Comparison of ENCODE assay signal across 29 cellular contexts in genomic region chr12:23803547-23803946, GRCh38.
"Had no signal": no experiment of that assay in that cellular context is flagged by ENCODE, and none has a peak within 500 bp of the region (broad histone marks: within the 10 kb centered on the region; RNA-seq: fewer than 3 reads in every experiment).

No MANE protein-coding gene starts in this region.

- H3K27me3 ChIP-seq: body of pancreas, gastrocnemius medialis, pancreas, suprapubic skin, tibial artery, upper lobe of right lung had no signal

- H3K4me1 Mint-ChIP-seq: activated CD4-positive, alpha-beta T cell treated with anti-CD3 and anti-CD28 coated beads for 36 hours; activated CD8-positive, alpha-beta memory T cell treated with anti-CD3 and anti-CD28 coated beads, Interleukin-2, amount 10 ng/mL, durations not matched to agents 7 days and 5 days; naive B cell; nephron progenitor cell; stimulated activated naive B cell treated with anti-CD40 and anti-IgM and Interleukin-4, amounts not matched to agents 10 μg/mL and 1 μg/mL and 100 μg/mL, for 72 hours had no signal

- H3K36me3 Mint-ChIP-seq: activated CD8-positive, alpha-beta memory T cell treated with anti-CD3 and anti-CD28 coated beads, Interleukin-2, amount 10 ng/mL, durations not matched to agents 7 days and 5 days; activated naive CD4-positive, alpha-beta T cell treated with anti-CD3 and anti-CD28 coated beads, Interleukin-2, amount 50 U/mL, for 72 hours; naive B cell; stimulated activated naive B cell treated with anti-CD40 and anti-IgM and Interleukin-4, amounts not matched to agents 10 μg/mL and 1 μg/mL and 100 μg/mL, for 72 hours had no signal

- H3K27ac Mint-ChIP-seq: activated CD4-positive, alpha-beta T cell treated with anti-CD3 and anti-CD28 coated beads for 36 hours; activated CD8-positive, alpha-beta memory T cell treated with anti-CD3 and anti-CD28 coated beads, Interleukin-2, amount 10 ng/mL, durations not matched to agents 7 days and 5 days; activated CD8-positive, alpha-beta T cell treated with anti-CD3 and anti-CD28 coated beads, Interleukin-2, amount 10 ng/mL, durations not matched to agents 7 days and 5 days; activated naive CD4-positive, alpha-beta T cell treated with anti-CD3 and anti-CD28 coated beads, Interleukin-2, amount 50 U/mL, for 72 hours; activated T-helper 2 cell treated with anti-CD3 and anti-CD28 coated beads, Interferon-gamma antibody, Interleukin-2, Interleukin-4, amounts not matched to agents 10 μg/mL and 5 μg/mL and 100 μg/mL, durations not matched to agents 14 hours and 24 hours and 36 hours; naive B cell; nephron progenitor cell; stimulated activated naive B cell treated with anti-CD40 and anti-IgM and Interleukin-4, amounts not matched to agents 10 μg/mL and 1 μg/mL and 100 μg/mL, for 72 hours had no signal

- FAIRE-seq: colon, endometrium, keratinocyte, pancreas had no signal

- H3K27ac ChIP-seq: body of pancreas, gastrocnemius medialis, pancreas, prostate gland, suprapubic skin, tibial artery, upper lobe of right lung had no signal

- H3K4me3 Mint-ChIP-seq: activated CD4-positive, alpha-beta T cell treated with anti-CD3 and anti-CD28 coated beads for 36 hours; activated CD8-positive, alpha-beta memory T cell treated with anti-CD3 and anti-CD28 coated beads, Interleukin-2, amount 10 ng/mL, durations not matched to agents 7 days and 5 days; activated CD8-positive, alpha-beta T cell treated with anti-CD3 and anti-CD28 coated beads, Interleukin-2, amount 10 ng/mL, durations not matched to agents 7 days and 5 days; naive B cell; nephron progenitor cell; stimulated activated naive B cell treated with anti-CD40 and anti-IgM and Interleukin-4, amounts not matched to agents 10 μg/mL and 1 μg/mL and 100 μg/mL, for 72 hours had no signal

- H3K27me3 Mint-ChIP-seq: activated CD4-positive, alpha-beta T cell treated with anti-CD3 and anti-CD28 coated beads for 36 hours; activated CD8-positive, alpha-beta memory T cell treated with anti-CD3 and anti-CD28 coated beads, Interleukin-2, amount 10 ng/mL, durations not matched to agents 7 days and 5 days; naive B cell; stimulated activated naive B cell treated with anti-CD40 and anti-IgM and Interleukin-4, amounts not matched to agents 10 μg/mL and 1 μg/mL and 100 μg/mL, for 72 hours had no signal

- DNase-seq: activated CD4-positive, alpha-beta T cell treated with anti-CD3 and anti-CD28 coated beads for 36 hours; activated CD4-positive, CD25-positive, alpha-beta regulatory T cell; activated CD8-positive, alpha-beta memory T cell treated with anti-CD3 and anti-CD28 coated beads, Interleukin-2, amount 10 ng/mL, durations not matched to agents 7 days and 5 days; activated CD8-positive, alpha-beta T cell treated with anti-CD3 and anti-CD28 coated beads, Interleukin-2, amount 10 ng/mL, durations not matched to agents 7 days and 5 days; activated T-cell treated with anti-CD3 and anti-CD28 coated beads, Interleukin-2, amount 50 U/mL, for 48 hours; anterior cingulate cortex; body of pancreas; dermis blood vessel endothelial cell; effector CD4-positive, alpha-beta T cell; gastrocnemius medialis; glutamatergic neuron; left cardiac atrium; left ventricle myocardium superior; naive B cell; nephron progenitor cell; nucleus accumbens; pancreas; stimulated activated CD4-positive, alpha-beta T cell treated with anti-CD3 and anti-CD28 coated beads, Interleukin-1b, Interleukin-23, amount 100 ng/mL, for 48 hours; stimulated activated naive B cell treated with anti-CD40 and anti-IgM and Interleukin-4, amounts not matched to agents 10 μg/mL and 1 μg/mL and 100 μg/mL, for 72 hours; tibial artery; upper lobe of right lung had no signal

- H3K9me3 ChIP-seq: body of pancreas, gastrocnemius medialis, pancreas, prostate gland, suprapubic skin, tibial artery, upper lobe of right lung had no signal

- H3K9me3 Mint-ChIP-seq: nephron progenitor cell; stimulated activated naive B cell treated with anti-CD40 and anti-IgM and Interleukin-4, amounts not matched to agents 10 μg/mL and 1 μg/mL and 100 μg/mL, for 72 hours had no signal

- H3K4me3 ChIP-seq: body of pancreas, gastrocnemius medialis, pancreas, prostate gland, smooth muscle cell, suprapubic skin, tibial artery, upper lobe of right lung had no signal

- H3K4me2 ChIP-seq: smooth muscle cell had no signal

- ATAC-seq: activated CD4-positive, alpha-beta T cell treated with anti-CD3 and anti-CD28 coated beads for 36 hours; activated CD8-positive, alpha-beta memory T cell treated with anti-CD3 and anti-CD28 coated beads, Interleukin-2, amount 10 ng/mL, durations not matched to agents 7 days and 5 days; activated CD8-positive, alpha-beta T cell treated with anti-CD3 and anti-CD28 coated beads, Interleukin-2, amount 10 ng/mL, durations not matched to agents 7 days and 5 days; activated naive CD4-positive, alpha-beta T cell treated with anti-CD3 and anti-CD28 coated beads, Interleukin-2, amount 50 U/mL, for 72 hours; body of pancreas; gastrocnemius medialis; left cardiac atrium; left ventricle myocardium superior; pancreas; stimulated activated naive B cell treated with anti-CD40 and anti-IgM and Interleukin-4, amounts not matched to agents 10 μg/mL and 1 μg/mL and 100 μg/mL, for 72 hours; upper lobe of right lung had no signal

- H3K4me1 ChIP-seq: body of pancreas, gastrocnemius medialis, pancreas, prostate gland, suprapubic skin, tibial artery, upper lobe of right lung had no signal

- H3K36me3 ChIP-seq: gastrocnemius medialis, pancreas, prostate gland, suprapubic skin, tibial artery, upper lobe of right lung had no signal
